ENCODE assay signal across 25 cellular contexts in the genomic region with DNA sequence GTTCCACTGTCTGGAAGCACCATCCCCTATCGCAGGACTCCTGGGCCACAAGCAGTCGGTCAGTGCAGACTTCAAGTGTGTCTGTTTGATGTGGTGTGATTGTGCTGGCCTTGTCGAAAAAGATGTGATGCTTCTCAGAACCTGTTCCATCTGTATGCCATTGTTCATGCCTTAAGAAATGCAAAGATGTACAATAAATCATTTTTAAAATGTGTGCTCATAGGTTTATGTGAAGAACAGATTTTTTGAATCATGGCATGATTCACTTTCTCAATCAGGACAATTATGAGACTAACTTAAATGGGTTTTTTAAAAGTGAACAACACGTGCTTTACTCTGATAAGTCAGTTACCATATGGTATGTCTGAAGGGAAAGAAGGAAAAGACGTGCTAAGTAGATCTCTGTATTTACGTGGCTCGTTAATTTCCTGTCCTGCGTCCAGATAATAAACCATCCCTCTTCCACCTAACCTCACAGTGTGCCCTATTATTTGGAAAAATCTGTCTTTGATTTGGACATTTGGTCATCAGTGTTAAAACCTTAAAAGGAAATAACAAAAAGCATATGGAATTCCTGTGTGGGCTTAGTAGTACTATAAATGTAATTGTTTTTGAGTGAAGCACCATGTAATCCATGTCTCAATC.
"Had no signal": no experiment of that assay in that cellular context is flagged by ENCODE, and none has a peak within 500 bp of the region (broad histone marks: within the 10 kb centered on the region; RNA-seq: fewer than 3 reads in every experiment).

No MANE protein-coding gene starts in this region.

- H3K36me3 ChIP-seq: SJSA1 had no signal

- H3K27ac ChIP-seq: Peyer's patch, RWPE1, SJSA1 had no signal

- H3K9me3 Mint-ChIP-seq: activated B cell treated with CpG ODN at 0.5 μM for 24 hours; activated CD4-positive, alpha-beta memory T cell treated with anti-CD3 and anti-CD28 coated beads for 36 hours; activated CD4-positive, alpha-beta T cell treated with anti-CD3 and anti-CD28 coated beads, Interleukin-2, amount 10 ng/mL, durations not matched to agents 7 days and 5 days; activated naive CD4-positive, alpha-beta T cell treated with anti-CD3 and anti-CD28 coated beads, Interleukin-2, amount 50 U/mL, for 72 hours; activated T-cell treated with anti-CD3 and anti-CD28 coated beads, Interleukin-2, amount 50 U/mL, for 4 hours; T-helper 1 cell treated with Interleukin-12 subunit alpha and Interleukin-12 subunit beta and Interleukin-4 antibody, amounts not matched to agents 30 μg/mL and 1 μg/mL, for 36 hours had no signal

- DNase-seq: activated B cell treated with CpG ODN at 0.5 μM for 24 hours; activated CD4-positive, alpha-beta memory T cell treated with anti-CD3 and anti-CD28 coated beads for 36 hours; activated CD4-positive, alpha-beta T cell treated with anti-CD3 and anti-CD28 coated beads for 1 hour; activated CD4-positive, alpha-beta T cell treated with anti-CD3 and anti-CD28 coated beads, Interleukin-2, amount 10 ng/mL, durations not matched to agents 7 days and 5 days; activated CD8-positive, alpha-beta memory T cell treated with anti-CD3 and anti-CD28 coated beads for 24 hours; activated effector memory CD4-positive, alpha-beta T cell treated with anti-CD3 and anti-CD28 coated beads, Interleukin-2, amount 50 U/mL, for 16 hours; activated naive CD4-positive, alpha-beta T cell treated with Interleukin-2 at 50 U/mL for 16 hours; activated T-cell treated with anti-CD3 and anti-CD28 coated beads, Interleukin-2, amount 50 U/mL, for 4 hours; amygdala; cerebellar nuclear complex; Kasumi-1; NCI-H1048; NCI-H2029; NCI-H2107; NCI-H2171 treated with DMSO at 0.1 percent for 48 hours; NCI-H226; NCI-H526; Peyer's patch; SHP77 had no signal

- H3K4me3 Mint-ChIP-seq: activated B cell treated with CpG ODN at 0.5 μM for 24 hours; activated CD4-positive, alpha-beta memory T cell treated with anti-CD3 and anti-CD28 coated beads for 36 hours; activated CD4-positive, alpha-beta T cell treated with anti-CD3 and anti-CD28 coated beads, Interleukin-2, amount 10 ng/mL, durations not matched to agents 7 days and 5 days; activated T-cell treated with anti-CD3 and anti-CD28 coated beads, Interleukin-2, amount 50 U/mL, for 4 hours; T-helper 1 cell treated with Interleukin-12 subunit alpha and Interleukin-12 subunit beta and Interleukin-4 antibody, amounts not matched to agents 30 μg/mL and 1 μg/mL, for 36 hours had no signal

- H3K9me3 ChIP-seq: Peyer's patch, SJSA1 had no signal

- H3K4me3 ChIP-seq: Peyer's patch, SJSA1 had no signal

- ATAC-seq: activated naive CD4-positive, alpha-beta T cell treated with anti-CD3 and anti-CD28 coated beads, Interleukin-2, amount 50 U/mL, for 72 hours; activated T-cell treated with anti-CD3 and anti-CD28 coated beads, Interleukin-2, amount 50 U/mL, for 4 hours had no signal

- H3K27ac Mint-ChIP-seq: activated B cell treated with CpG ODN at 0.5 μM for 24 hours; activated CD4-positive, alpha-beta memory T cell treated with anti-CD3 and anti-CD28 coated beads for 36 hours; activated CD4-positive, alpha-beta T cell treated with anti-CD3 and anti-CD28 coated beads, Interleukin-2, amount 10 ng/mL, durations not matched to agents 7 days and 5 days; activated naive CD4-positive, alpha-beta T cell treated with anti-CD3 and anti-CD28 coated beads, Interleukin-2, amount 50 U/mL, for 72 hours; T-helper 1 cell treated with Interleukin-12 subunit alpha and Interleukin-12 subunit beta and Interleukin-4 antibody, amounts not matched to agents 30 μg/mL and 1 μg/mL, for 36 hours had no signal

- FAIRE-seq: astrocyte, colon had no signal

- H3K27me3 Mint-ChIP-seq: activated CD4-positive, alpha-beta memory T cell treated with anti-CD3 and anti-CD28 coated beads for 36 hours had no signal

- H3K27me3 ChIP-seq: Peyer's patch, SJSA1 had no signal

- H3K4me1 Mint-ChIP-seq: activated B cell treated with CpG ODN at 0.5 μM for 24 hours had no signal

- H3K4me1 ChIP-seq: Peyer's patch, SJSA1 had no signal

- H3K36me3 Mint-ChIP-seq: activated CD4-positive, alpha-beta memory T cell treated with anti-CD3 and anti-CD28 coated beads for 36 hours; activated naive CD4-positive, alpha-beta T cell treated with anti-CD3 and anti-CD28 coated beads, Interleukin-2, amount 50 U/mL, for 72 hours had no signal
